ENCODE assay signal across 23 cellular contexts in genomic region chr22:49157529-49158339, GRCh38.
"Had no signal": no experiment of that assay in that cellular context is flagged by ENCODE, and none has a peak within 500 bp of the region (broad histone marks: within the 10 kb centered on the region; RNA-seq: fewer than 3 reads in every experiment).

No MANE protein-coding gene starts in this region.

- ATAC-seq: activated CD8-positive, alpha-beta memory T cell treated with anti-CD3 and anti-CD28 coated beads, Interleukin-2, amount 10 ng/mL, durations not matched to agents 7 days and 5 days; activated CD8-positive, alpha-beta T cell treated with anti-CD3 and anti-CD28 coated beads, Interleukin-2, amount 10 ng/mL, durations not matched to agents 7 days and 5 days; body of pancreas; natural killer cell; stimulated activated memory B cell treated with anti-CD40 and anti-IgM and Interleukin-4, amounts not matched to agents 10 μg/mL and 1 μg/mL and 100 μg/mL, for 72 hours; stimulated activated naive CD8-positive, alpha-beta T cell treated with anti-CD3 and anti-CD28 coated beads, Interleukin-15, amount 100 ng/mL, for 72 hours had no signal

- H3K36me3 Mint-ChIP-seq: activated CD8-positive, alpha-beta memory T cell treated with anti-CD3 and anti-CD28 coated beads, Interleukin-2, amount 10 ng/mL, durations not matched to agents 7 days and 5 days; activated naive CD8-positive, alpha-beta T cell treated with anti-CD3 and anti-CD28 coated beads for 36 hours; natural killer cell; neural progenitor cell; stimulated activated memory B cell treated with anti-CD40 and anti-IgM and Interleukin-4, amounts not matched to agents 10 μg/mL and 1 μg/mL and 100 μg/mL, for 72 hours had no signal

- H3K27ac Mint-ChIP-seq: activated B cell treated with CpG ODN at 0.5 μM for 24 hours; activated CD8-positive, alpha-beta memory T cell treated with anti-CD3 and anti-CD28 coated beads, Interleukin-2, amount 10 ng/mL, durations not matched to agents 7 days and 5 days; activated CD8-positive, alpha-beta T cell treated with anti-CD3 and anti-CD28 coated beads, Interleukin-2, amount 10 ng/mL, durations not matched to agents 7 days and 5 days; activated naive CD4-positive, alpha-beta T cell treated with anti-CD3 and anti-CD28 coated beads for 36 hours; activated naive CD8-positive, alpha-beta T cell treated with anti-CD3 and anti-CD28 coated beads for 36 hours; activated T-helper 2 cell treated with anti-CD3 and anti-CD28 coated beads, Interferon-gamma antibody, Interleukin-2, Interleukin-4, amounts not matched to agents 10 μg/mL and 5 μg/mL and 100 μg/mL, durations not matched to agents 14 hours and 24 hours and 36 hours; natural killer cell; neural progenitor cell; stimulated activated memory B cell treated with anti-CD40 and anti-IgM and Interleukin-4, amounts not matched to agents 10 μg/mL and 1 μg/mL and 100 μg/mL, for 72 hours; stimulated activated naive CD8-positive, alpha-beta T cell treated with anti-CD3 and anti-CD28 coated beads, Interleukin-15, amount 100 ng/mL, for 72 hours; T-helper 2 cell treated with Interferon-gamma antibody and Interleukin-4, amounts not matched to agents 5 μg/mL and 100 μg/mL, for 36 hours had no signal

- H3K27me3 Mint-ChIP-seq: activated B cell treated with CpG ODN at 0.5 μM for 24 hours; activated CD8-positive, alpha-beta memory T cell treated with anti-CD3 and anti-CD28 coated beads, Interleukin-2, amount 10 ng/mL, durations not matched to agents 7 days and 5 days; activated naive CD8-positive, alpha-beta T cell treated with anti-CD3 and anti-CD28 coated beads for 36 hours had no signal

- H3K9me3 Mint-ChIP-seq: activated naive CD4-positive, alpha-beta T cell treated with anti-CD3 and anti-CD28 coated beads for 36 hours; activated naive CD8-positive, alpha-beta T cell treated with anti-CD3 and anti-CD28 coated beads for 36 hours; activated T-helper 2 cell treated with anti-CD3 and anti-CD28 coated beads, Interferon-gamma antibody, Interleukin-2, Interleukin-4, amounts not matched to agents 10 μg/mL and 5 μg/mL and 100 μg/mL, durations not matched to agents 14 hours and 24 hours and 36 hours; natural killer cell; neural progenitor cell; T-helper 2 cell treated with Interferon-gamma antibody and Interleukin-4, amounts not matched to agents 5 μg/mL and 100 μg/mL, for 36 hours had no signal

- DNase-seq: activated B cell treated with CpG ODN at 0.5 μM for 24 hours; activated CD8-positive, alpha-beta memory T cell treated with anti-CD3 and anti-CD28 coated beads, Interleukin-2, amount 10 ng/mL, durations not matched to agents 7 days and 5 days; activated CD8-positive, alpha-beta T cell treated with anti-CD3 and anti-CD28 coated beads, Interleukin-2, amount 10 ng/mL, durations not matched to agents 7 days and 5 days; activated naive CD4-positive, alpha-beta T cell treated with anti-CD3 and anti-CD28 coated beads for 36 hours; activated naive CD8-positive, alpha-beta T cell treated with anti-CD3 and anti-CD28 coated beads for 36 hours; activated T-cell treated with anti-CD3 and anti-CD28 coated beads, Interleukin-2, amount 50 U/mL, for 48 hours; adrenal gland; body of pancreas; cerebellar nuclear complex; effector memory CD4-positive, alpha-beta T cell; left ventricle myocardium inferior; mesendoderm; natural killer cell; stimulated activated CD4-positive, alpha-beta T cell treated with anti-CD3 and anti-CD28 coated beads, Interleukin-4, amount 100 ng/mL, for 4 hours; stimulated activated CD8-positive, alpha-beta memory T cell treated with anti-CD3 and anti-CD28 coated beads, Interleukin-4, amount 100 ng/mL, for 48 hours; stimulated activated naive CD8-positive, alpha-beta T cell treated with anti-CD3 and anti-CD28 coated beads, Interleukin-15, amount 100 ng/mL, for 72 hours; substantia nigra; T-helper 1 cell; upper lobe of left lung had no signal

- H3K4me1 Mint-ChIP-seq: activated B cell treated with CpG ODN at 0.5 μM for 24 hours; activated CD8-positive, alpha-beta memory T cell treated with anti-CD3 and anti-CD28 coated beads, Interleukin-2, amount 10 ng/mL, durations not matched to agents 7 days and 5 days; activated naive CD8-positive, alpha-beta T cell treated with anti-CD3 and anti-CD28 coated beads for 36 hours; natural killer cell; stimulated activated memory B cell treated with anti-CD40 and anti-IgM and Interleukin-4, amounts not matched to agents 10 μg/mL and 1 μg/mL and 100 μg/mL, for 72 hours; stimulated activated naive CD8-positive, alpha-beta T cell treated with anti-CD3 and anti-CD28 coated beads, Interleukin-15, amount 100 ng/mL, for 72 hours had no signal

- H3K4me3 Mint-ChIP-seq: activated B cell treated with CpG ODN at 0.5 μM for 24 hours; activated CD8-positive, alpha-beta memory T cell treated with anti-CD3 and anti-CD28 coated beads, Interleukin-2, amount 10 ng/mL, durations not matched to agents 7 days and 5 days; activated CD8-positive, alpha-beta T cell treated with anti-CD3 and anti-CD28 coated beads, Interleukin-2, amount 10 ng/mL, durations not matched to agents 7 days and 5 days; activated naive CD4-positive, alpha-beta T cell treated with anti-CD3 and anti-CD28 coated beads for 36 hours; activated naive CD8-positive, alpha-beta T cell treated with anti-CD3 and anti-CD28 coated beads for 36 hours; natural killer cell; stimulated activated memory B cell treated with anti-CD40 and anti-IgM and Interleukin-4, amounts not matched to agents 10 μg/mL and 1 μg/mL and 100 μg/mL, for 72 hours; stimulated activated naive CD8-positive, alpha-beta T cell treated with anti-CD3 and anti-CD28 coated beads, Interleukin-15, amount 100 ng/mL, for 72 hours; T-helper 2 cell treated with Interferon-gamma antibody and Interleukin-4, amounts not matched to agents 5 μg/mL and 100 μg/mL, for 36 hours had no signal
